In the genomic region with DNA sequence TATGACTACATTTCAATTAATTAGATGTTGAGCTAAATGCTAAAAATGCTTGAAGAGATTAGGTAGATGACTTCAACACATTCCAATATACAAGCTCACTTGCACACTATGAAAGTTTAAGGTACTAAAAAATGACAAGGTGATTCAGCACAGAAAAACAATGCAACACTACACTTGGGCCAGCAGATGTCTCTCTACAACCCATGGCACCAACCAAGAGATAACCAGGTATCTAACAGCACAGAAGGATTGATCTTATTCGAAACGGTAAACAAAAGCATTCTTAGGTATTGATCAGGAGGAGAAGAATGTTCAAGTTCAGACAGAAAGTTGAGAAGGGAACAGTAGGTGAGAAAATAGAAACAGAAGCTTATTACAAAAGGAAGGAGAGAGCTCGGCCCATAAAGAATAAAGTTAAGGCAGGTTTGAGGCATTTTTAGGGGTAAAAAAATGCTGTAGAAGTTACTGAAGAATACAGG, we compare ENCODE assay signal across 8 cellular contexts.
DNase-seq lines count a peak whose midpoint lies in the region; ATAC-seq and TF ChIP-seq lines count a peak whose summit lies in the region.

No MANE protein-coding gene starts in this region.

- H3K27ac Mint-ChIP-seq in T-helper 17 cell (no peak overlapping the region), glutamatergic neuron (ENCODE audit: unreplicated experiment) (no peak overlapping the region)

- TF ChIP-seq CTCF in glutamatergic neuron (IDR thresholded peaks at IDR 0.05; ENCODE audit: partially characterized antibody, unreplicated experiment): peak; percentile 40
- TF ChIP-seq CTCF in gastrocnemius medialis (IDR thresholded peaks at IDR 0.05 in 4 of 5, conservative IDR thresholded peaks at IDR 0.05 in 1 of 5): peak in 4 of 5 experiments; percentile 28 to 56 (median 34)

- no peak for TF ChIP-seq POLR2A in gastrocnemius medialis (IDR thresholded peaks at IDR 0.05)

- H3K27me3 Mint-ChIP-seq in T-helper 17 cell (no peaks in the 10 kb centered on the region), glutamatergic neuron (ENCODE audit: unreplicated experiment) (no peaks in the 10 kb centered on the region)

- no peaks in the 10 kb centered on the region for H3K9me3 Mint-ChIP-seq in glutamatergic neuron (ENCODE audit: unreplicated experiment)

- in situ Hi-C loops in gastrocnemius medialis (cut with MboI; ENCODE audit: low sequenced_read_pairs in 4 of 4): no loop called here

- H3K9me3 ChIP-seq in T-helper 17 cell (ENCODE audit: control insufficient read depth, low read length, poor library complexity, severe bottlenecking): no peaks in the 10 kb centered on the region
- no peaks in the 10 kb centered on the region for H3K9me3 ChIP-seq in gastrocnemius medialis

- H3K4me3 Mint-ChIP-seq in T-helper 17 cell (no peak overlapping the region), glutamatergic neuron (ENCODE audit: unreplicated experiment) (no peak overlapping the region)

- peaks cover 39% of the 10 kb centered on the region for H3K4me1 Mint-ChIP-seq in T-helper 17 cell
- H3K4me1 Mint-ChIP-seq in glutamatergic neuron (ENCODE audit: low read depth, unreplicated experiment): no peaks in the 10 kb centered on the region

- peak; percentile 60 for ATAC-seq in GM18867 (IDR thresholded peaks at IDR 0.05; ENCODE audit: unreplicated experiment)
- ATAC-seq in T-helper 17 cell: peak; percentile 66
- ATAC-seq in gastrocnemius medialis: peak in 1 of 2 donors; percentile 50
- ATAC-seq in HG02571 (IDR thresholded peaks at IDR 0.05; ENCODE audit: unreplicated experiment): no peak

- H3K36me3 Mint-ChIP-seq in T-helper 17 cell (ENCODE audit: low read depth) (peaks cover 11% of the 10 kb centered on the region), glutamatergic neuron (ENCODE audit: unreplicated experiment) (no peaks in the 10 kb centered on the region)

- peak overlapping the region; percentile 4 to 47 (median 34) for H3K27ac ChIP-seq in gastrocnemius medialis

- no peak overlapping the region for H3K4me3 ChIP-seq in gastrocnemius medialis

- peaks cover 48 to 50% of the 10 kb centered on the region in 2 donors for H3K4me1 ChIP-seq in gastrocnemius medialis

- intact Hi-C loops in gastrocnemius medialis (cut with DNase I; ENCODE audit: low total_unique reads): loop anchor here (5.0 kb wide), 1 partner anchor 50 kb away; no protein-coding TSS in a partner anchor

- DNase-seq in CD1c-positive myeloid dendritic cell (ENCODE audit: extremely low spot score) (peak; percentile 37), M059J (ENCODE audit: low read depth) (peak; percentile 65), T-helper 17 cell (no peak), glutamatergic neuron (no peak), gastrocnemius medialis (no peak), HK-2 (ENCODE audit: unreplicated experiment) (no peak)

- no peaks in the 10 kb centered on the region for H3K27me3 ChIP-seq in gastrocnemius medialis

- H3K36me3 ChIP-seq in gastrocnemius medialis: peaks cover 0 to 39% of the 10 kb centered on the region in 2 donors

Comparison
In these comparisons a context has a peak if more than half of its experiments do, and no peak if none do; other contexts are left out.
1. DNase-seq: peak in CD1c-positive myeloid dendritic cell (single experiment) and M059J (single experiment); none in T-helper 17 cell (0 of 3), glutamatergic neuron (single experiment), gastrocnemius medialis (0 of 2) and HK-2 (single experiment).